ENCODE assay signal across 15 cellular contexts in genomic region chr17:21024024-21024423, GRCh38. TPM values are rescaled to one million over a fixed set of nuclear protein-coding genes. Genes with fewer than 3 reads are reported as not detected.
DNase-seq lines count a peak whose midpoint lies in the region; ATAC-seq, FAIRE-seq and TF ChIP-seq lines count a peak whose summit lies in the region.
"Had no signal": no experiment of that assay in that cellular context is flagged by ENCODE, and none has a peak within 500 bp of the region (broad histone marks: within the 10 kb centered on the region; RNA-seq: fewer than 3 reads in every experiment).

No MANE protein-coding gene starts in this region.

- FAIRE-seq in H54 (lab: Jason Lieb, UNC), result no peak
- FAIRE-seq: GM18507 had no signal

- peak overlapping the region; percentile 5 to 96 (median 77) for H3K27ac Mint-ChIP-seq in CD8-positive, alpha-beta memory T cell
- H3K27ac Mint-ChIP-seq in activated naive CD8-positive, alpha-beta T cell treated with anti-CD3 and anti-CD28 coated beads, Interleukin-2, amount 50 U/mL, for 24 hours, result peak overlapping the region; percentile 76
- H3K27ac Mint-ChIP-seq in natural killer cell, result peak overlapping the region; percentile 65 to 71

- H3K27ac ChIP-seq in CD8-positive, alpha-beta memory T cell (ENCODE audit: low read depth, low read length), result no peak overlapping the region

- intact Hi-C loops in natural killer cell (cut with micrococcal nuclease), result no loop called here

- H3K9me3 ChIP-seq in CD8-positive, alpha-beta memory T cell (ENCODE audit: low read length), result no peaks in the 10 kb centered on the region
- peaks cover 6% of the 10 kb centered on the region for H3K9me3 ChIP-seq in MG63
- H3K9me3 ChIP-seq: Peyer's patch had no signal

- CTCF ChIA-PET in CD8-positive, alpha-beta memory T cell (lab: Charles Lee), result interaction anchor here (1.2 kb wide), 1 partner anchor 20 kb away, joined by 3 read pairs; no protein-coding TSS in a partner anchor

- TF ChIP-seq CTCF in natural killer cell (IDR thresholded peaks at IDR 0.05), result no peak

- POLR2A ChIA-PET in CD8-positive, alpha-beta memory T cell (lab: Charles Lee), result no interaction called here

- H3K4me3 ChIP-seq in CD8-positive, alpha-beta memory T cell (ENCODE audit: low read length), result no peak overlapping the region
- H3K4me3 ChIP-seq in MG63, result no peak overlapping the region
- H3K4me3 ChIP-seq: Peyer's patch had no signal

- H3K36me3 ChIP-seq in CD8-positive, alpha-beta memory T cell (ENCODE audit: insufficient read depth, low read length), result peaks cover 38% of the 10 kb centered on the region
- H3K36me3 ChIP-seq in MG63, result peaks cover 94% of the 10 kb centered on the region

- peak; percentile 13 for DNase-seq in AG08396 (ENCODE audit: low spot score)
- no peak for DNase-seq in CD8-positive, alpha-beta memory T cell
- no peak for DNase-seq in activated naive CD8-positive, alpha-beta T cell treated with anti-CD3 and anti-CD28 coated beads, Interleukin-2, amount 50 U/mL, for 24 hours
- no peak for DNase-seq in natural killer cell
- DNase-seq in H54 (ENCODE audit: insufficient read length, low spot score), result no peak
- DNase-seq in AG20443 (ENCODE audit: low spot score), result no peak
- no peak for DNase-seq in NCI-H2227 treated with DMSO at 0.1 percent for 48 hours (lab: John Stamatoyannopoulos, UW)
- DNase-seq in MG63, result no peak
- DNase-seq: activated CD4-positive, alpha-beta T cell treated with anti-CD3 and anti-CD28 coated beads, Interleukin-2, amount 50 U/mL, for 4 hours; amniotic stem cell; C1 segment of cervical spinal cord; HCEC 1CT; NCI-H226 had no signal

- H3K4me1 ChIP-seq in CD8-positive, alpha-beta memory T cell (ENCODE audit: insufficient read depth, low read length), result peaks cover 16% of the 10 kb centered on the region

- peak overlapping the region in 2 of 7 donors; percentile 20 to 40 for H3K4me3 Mint-ChIP-seq in CD8-positive, alpha-beta memory T cell
- no peak overlapping the region for H3K4me3 Mint-ChIP-seq in activated naive CD8-positive, alpha-beta T cell treated with anti-CD3 and anti-CD28 coated beads, Interleukin-2, amount 50 U/mL, for 24 hours
- no peak overlapping the region for H3K4me3 Mint-ChIP-seq in natural killer cell

- peaks cover 44 to 66% (median 49%) of the 10 kb centered on the region in 3 donors for H3K4me1 Mint-ChIP-seq in CD8-positive, alpha-beta memory T cell
- peaks cover 42% of the 10 kb centered on the region for H3K4me1 Mint-ChIP-seq in activated naive CD8-positive, alpha-beta T cell treated with anti-CD3 and anti-CD28 coated beads, Interleukin-2, amount 50 U/mL, for 24 hours
- H3K4me1 Mint-ChIP-seq in natural killer cell, result peaks cover 43 to 49% of the 10 kb centered on the region in 2 donors

- no peak for TF ChIP-seq POLR2A in H54 (IDR thresholded peaks at IDR 0.05; ENCODE audit: low read depth, low read length)

- H3K27me3 ChIP-seq in CD8-positive, alpha-beta memory T cell (ENCODE audit: insufficient read depth, low read length, poor library complexity, severe bottlenecking), result no peaks in the 10 kb centered on the region
- H3K27me3 ChIP-seq in MG63, result no peaks in the 10 kb centered on the region
- H3K27me3 ChIP-seq: Peyer's patch had no signal

- no peaks in the 10 kb centered on the region for H3K27me3 Mint-ChIP-seq in CD8-positive, alpha-beta memory T cell
- no peaks in the 10 kb centered on the region for H3K27me3 Mint-ChIP-seq in activated naive CD8-positive, alpha-beta T cell treated with anti-CD3 and anti-CD28 coated beads, Interleukin-2, amount 50 U/mL, for 24 hours
- H3K27me3 Mint-ChIP-seq in natural killer cell (ENCODE audit: low read depth in 2 of 2), result no peaks in the 10 kb centered on the region

- peaks cover 4 to 86% (median 24%) of the 10 kb centered on the region in 3 donors for H3K36me3 Mint-ChIP-seq in CD8-positive, alpha-beta memory T cell
- H3K36me3 Mint-ChIP-seq in activated naive CD8-positive, alpha-beta T cell treated with anti-CD3 and anti-CD28 coated beads, Interleukin-2, amount 50 U/mL, for 24 hours (ENCODE audit: low read depth), result peaks cover 62% of the 10 kb centered on the region
- H3K36me3 Mint-ChIP-seq in natural killer cell, result no peaks in the 10 kb centered on the region

- no peak for ATAC-seq in activated naive CD8-positive, alpha-beta T cell treated with anti-CD3 and anti-CD28 coated beads, Interleukin-2, amount 50 U/mL, for 24 hours
- peak in 2 of 3 donors; percentile 23 to 46 for ATAC-seq in natural killer cell

- no peaks in the 10 kb centered on the region for H3K9me3 Mint-ChIP-seq in CD8-positive, alpha-beta memory T cell
- no peaks in the 10 kb centered on the region for H3K9me3 Mint-ChIP-seq in activated naive CD8-positive, alpha-beta T cell treated with anti-CD3 and anti-CD28 coated beads, Interleukin-2, amount 50 U/mL, for 24 hours
- H3K9me3 Mint-ChIP-seq in natural killer cell, result no peaks in the 10 kb centered on the region

RNA-seq across cellular contexts. Expression of gene USP22, which starts 18.8 kb away (rescaled TPM):
- 100 to 1,000 TPM; 146 to 154 TPM for total RNA-seq in CD8-positive, alpha-beta memory T cell
- 34.5 TPM for polyA plus RNA-seq in CD8-positive, alpha-beta memory T cell
- total RNA-seq in natural killer cell, result 100 to 1,000 TPM; 121 to 155 (median 140) TPM
- total RNA-seq in MG63 (2014; rRNA removed; shearing (Covaris generic); ENCODE audit: low replicate concordance), result 164 and 188 TPM in 2 replicates
